In genomic region chr1:202286622-202287097, GRCh38 we compare ENCODE assay signal across 16 cellular contexts. TPM values are rescaled to one million over a fixed set of nuclear protein-coding genes. Genes with fewer than 3 reads are reported as not detected.
DNase-seq lines count a peak whose midpoint lies in the region; ATAC-seq and TF ChIP-seq lines count a peak whose summit lies in the region.
"Had no signal": no experiment of that assay in that cellular context is flagged by ENCODE, and none has a peak within 500 bp of the region (broad histone marks: within the 10 kb centered on the region; RNA-seq: fewer than 3 reads in every experiment).

No MANE protein-coding gene starts in this region.

- H3K4me3 ChIP-seq in foreskin fibroblast (ENCODE audit: low read depth in 1 of 2, low read length in 2 of 2) (no peak overlapping the region), osteoblast (ENCODE audit: insufficient read depth, low read length) (no peak overlapping the region)
- H3K4me3 ChIP-seq: A549, colonic mucosa had no signal

- no peaks in the 10 kb centered on the region for H3K36me3 Mint-ChIP-seq in natural killer cell treated with Interleukin-12 subunit alpha and Interleukin-12 subunit beta and Interleukin-15 and Interleukin-18, amount 100 ng/mL, for 72 hours
- H3K36me3 Mint-ChIP-seq in natural killer cell, result no peaks in the 10 kb centered on the region
- no peaks in the 10 kb centered on the region for H3K36me3 Mint-ChIP-seq in activated CD8-positive, alpha-beta memory T cell treated with anti-CD3 and anti-CD28 coated beads, Interleukin-2, amount 10 ng/mL, durations not matched to agents 7 days and 5 days

- DNase-seq in natural killer cell treated with Interleukin-12 subunit alpha and Interleukin-12 subunit beta and Interleukin-15 and Interleukin-18, amount 100 ng/mL, for 72 hours (ENCODE audit: low spot score), result peak; percentile 18
- DNase-seq in natural killer cell (no peak), foreskin fibroblast (peak; percentile 30 to 37), myocyte (ENCODE audit: low read depth) (peak; percentile 53), osteoblast (ENCODE audit: insufficient read length, low spot score, missing footprints) (no peak), occipital lobe (lab: John Stamatoyannopoulos, UW) (no peak), NCI-H1694 treated with DMSO at 0.1 percent for 48 hours (lab: John Stamatoyannopoulos, UW) (no peak)
- DNase-seq in activated CD8-positive, alpha-beta memory T cell treated with anti-CD3 and anti-CD28 coated beads, Interleukin-2, amount 10 ng/mL, durations not matched to agents 7 days and 5 days, result no peak
- DNase-seq: activated gamma-delta T cell treated with Interleukin-2 at 50 U/mL for 16 hours, colonic mucosa, DMS53, mammary epithelial cell, NCI-H1930, T-helper 1 cell had no signal

- no peaks in the 10 kb centered on the region for H3K27me3 Mint-ChIP-seq in natural killer cell treated with Interleukin-12 subunit alpha and Interleukin-12 subunit beta and Interleukin-15 and Interleukin-18, amount 100 ng/mL, for 72 hours
- no peaks in the 10 kb centered on the region for H3K27me3 Mint-ChIP-seq in natural killer cell (ENCODE audit: low read depth in 2 of 2)
- peaks cover 15% of the 10 kb centered on the region for H3K27me3 Mint-ChIP-seq in activated CD8-positive, alpha-beta memory T cell treated with anti-CD3 and anti-CD28 coated beads, Interleukin-2, amount 10 ng/mL, durations not matched to agents 7 days and 5 days

- peaks cover 37% of the 10 kb centered on the region for H3K4me1 ChIP-seq in osteoblast (ENCODE audit: insufficient read depth, low read length)
- H3K4me1 ChIP-seq: colonic mucosa had no signal

- peaks cover 0 to 18% of the 10 kb centered on the region in 2 donors for H3K4me1 Mint-ChIP-seq in natural killer cell treated with Interleukin-12 subunit alpha and Interleukin-12 subunit beta and Interleukin-15 and Interleukin-18, amount 100 ng/mL, for 72 hours (ENCODE audit: low read depth in 2 of 2)
- H3K4me1 Mint-ChIP-seq in natural killer cell, result peaks cover 5 to 15% of the 10 kb centered on the region in 2 donors
- H3K4me1 Mint-ChIP-seq in activated CD8-positive, alpha-beta memory T cell treated with anti-CD3 and anti-CD28 coated beads, Interleukin-2, amount 10 ng/mL, durations not matched to agents 7 days and 5 days, result peaks cover 13% of the 10 kb centered on the region

- no peaks in the 10 kb centered on the region for H3K79me2 ChIP-seq in osteoblast (ENCODE audit: insufficient read depth, low read length)

- no peaks in the 10 kb centered on the region for H3K36me3 ChIP-seq in osteoblast (ENCODE audit: insufficient read depth, low read length)
- H3K36me3 ChIP-seq: colonic mucosa had no signal

- no peaks in the 10 kb centered on the region for H4K20me1 ChIP-seq in osteoblast (ENCODE audit: insufficient read depth, low read length)

- no peaks in the 10 kb centered on the region for H3K9me3 ChIP-seq in osteoblast (ENCODE audit: low read depth, low read length)
- H3K9me3 ChIP-seq: A549, colonic mucosa had no signal

- no peak for TF ChIP-seq CTCF in natural killer cell (IDR thresholded peaks at IDR 0.05)
- no peak for TF ChIP-seq CTCF in foreskin fibroblast (IDR thresholded peaks at IDR 0.05; ENCODE audit: low read depth, low read length)
- no peak for TF ChIP-seq CTCF in osteoblast (IDR thresholded peaks at IDR 0.05; ENCODE audit: extremely low read depth, low read depth, low read length)

- H3K27me3 ChIP-seq in osteoblast (ENCODE audit: insufficient read depth, low read length), result no peaks in the 10 kb centered on the region
- H3K27me3 ChIP-seq: colonic mucosa had no signal

- no peaks in the 10 kb centered on the region for H3K9me3 Mint-ChIP-seq in natural killer cell treated with Interleukin-12 subunit alpha and Interleukin-12 subunit beta and Interleukin-15 and Interleukin-18, amount 100 ng/mL, for 72 hours
- no peaks in the 10 kb centered on the region for H3K9me3 Mint-ChIP-seq in natural killer cell
- no peaks in the 10 kb centered on the region for H3K9me3 Mint-ChIP-seq in activated CD8-positive, alpha-beta memory T cell treated with anti-CD3 and anti-CD28 coated beads, Interleukin-2, amount 10 ng/mL, durations not matched to agents 7 days and 5 days (ENCODE audit: low read depth)

- no peak overlapping the region for H3K4me2 ChIP-seq in osteoblast (ENCODE audit: insufficient read depth, low read length)
- H3K4me2 ChIP-seq: A549, KMS-11 had no signal

- no peak overlapping the region for H3K4me3 Mint-ChIP-seq in natural killer cell treated with Interleukin-12 subunit alpha and Interleukin-12 subunit beta and Interleukin-15 and Interleukin-18, amount 100 ng/mL, for 72 hours
- no peak overlapping the region for H3K4me3 Mint-ChIP-seq in natural killer cell
- no peak overlapping the region for H3K4me3 Mint-ChIP-seq in activated CD8-positive, alpha-beta memory T cell treated with anti-CD3 and anti-CD28 coated beads, Interleukin-2, amount 10 ng/mL, durations not matched to agents 7 days and 5 days

- no peak overlapping the region for H3K27ac ChIP-seq in osteoblast (ENCODE audit: low read depth, low read length)
- H3K27ac ChIP-seq: colonic mucosa, KMS-11 had no signal

- no peak overlapping the region for H2AFZ ChIP-seq in osteoblast (ENCODE audit: low read length)

- H3K27ac Mint-ChIP-seq in natural killer cell treated with Interleukin-12 subunit alpha and Interleukin-12 subunit beta and Interleukin-15 and Interleukin-18, amount 100 ng/mL, for 72 hours, result no peak overlapping the region
- no peak overlapping the region for H3K27ac Mint-ChIP-seq in natural killer cell
- H3K27ac Mint-ChIP-seq in activated CD8-positive, alpha-beta memory T cell treated with anti-CD3 and anti-CD28 coated beads, Interleukin-2, amount 10 ng/mL, durations not matched to agents 7 days and 5 days, result no peak overlapping the region

- ATAC-seq in natural killer cell treated with Interleukin-12 subunit alpha and Interleukin-12 subunit beta and Interleukin-15 and Interleukin-18, amount 100 ng/mL, for 72 hours, result no peak
- no peak for ATAC-seq in natural killer cell
- no peak for ATAC-seq in activated CD8-positive, alpha-beta memory T cell treated with anti-CD3 and anti-CD28 coated beads, Interleukin-2, amount 10 ng/mL, durations not matched to agents 7 days and 5 days
- ATAC-seq: A549 had no signal

- intact Hi-C loops in natural killer cell (cut with micrococcal nuclease), result no loop called here

- CTCF ChIA-PET in activated CD8-positive, alpha-beta memory T cell treated with anti-CD3 and anti-CD28 coated beads, Interleukin-2, amount 10 ng/mL, durations not matched to agents 7 days and 5 days (lab: Charles Lee), result interaction anchor here (0.6 to 1.8 kb wide), 2 partner anchors 29 to 76 kb away, joined by 3 to 4 read pairs; no protein-coding TSS in a partner anchor

RNA-seq across cellular contexts. Expression of gene UBE2T, which starts 55.1 kb away (rescaled TPM):
- total RNA-seq in natural killer cell treated with Interleukin-12 subunit alpha and Interleukin-12 subunit beta and Interleukin-15 and Interleukin-18, amount 100 ng/mL, for 72 hours, result 10 to 100 TPM; 49.0 to 55.5 TPM
- total RNA-seq in natural killer cell (1 to 10 TPM in 2 of 3 donors, under 1 TPM in 1; 0.92 to 2.3 (median 1.3) TPM), myocyte (22.5 and 41.7 TPM in 2 replicates), osteoblast (5.3 and 5.4 TPM in 2 replicates), occipital lobe (27.6 TPM)
- polyA plus RNA-seq in myocyte (2012), result 17.3 TPM
- 10 to 100 TPM; 77.3 to 86.0 TPM for total RNA-seq in activated CD8-positive, alpha-beta memory T cell treated with anti-CD3 and anti-CD28 coated beads, Interleukin-2, amount 10 ng/mL, durations not matched to agents 7 days and 5 days

Comparison
In these comparisons a context has a peak if more than half of its experiments do, and no peak if none do; other contexts are left out.
1. DNase-seq: peak in natural killer cell treated with Interleukin-12 subunit alpha and Interleukin-12 subunit beta and Interleukin-15 and Interleukin-18, amount 100 ng/mL, for 72 hours (single experiment), foreskin fibroblast (2 of 2) and myocyte (single experiment); none in natural killer cell (single experiment), osteoblast (single experiment), activated CD8-positive, alpha-beta memory T cell treated with anti-CD3 and anti-CD28 coated beads, Interleukin-2, amount 10 ng/mL, durations not matched to agents 7 days and 5 days (single experiment), occipital lobe (single experiment) and NCI-H1694 treated with DMSO at 0.1 percent for 48 hours (single experiment).